ENCODE assay signal across 8 cellular contexts in genomic region chr2:239400907-239401449, GRCh38. TPM values are rescaled to one million over a fixed set of nuclear protein-coding genes. Genes with fewer than 3 reads are reported as not detected.
DNase-seq lines count a peak whose midpoint lies in the region; ATAC-seq, FAIRE-seq and TF ChIP-seq lines count a peak whose summit lies in the region.

Gene HDAC4 (minus strand): TSS chr2:239401020. CDS start chr2:239352699, 48,321 bp downstream.

- no peaks in the 10 kb centered on the region for H3K36me3 ChIP-seq in CD8-positive, alpha-beta T cell (ENCODE audit: insufficient read depth, low read length)
- H3K36me3 ChIP-seq in effector memory CD4-positive, alpha-beta T cell (ENCODE audit: control insufficient read depth, insufficient read depth, low read length): no peaks in the 10 kb centered on the region
- no peaks in the 10 kb centered on the region for H3K36me3 ChIP-seq in lung (ENCODE audit: control insufficient read depth in 2 of 2, insufficient read depth in 2 of 2, low read length in 2 of 2)

- intact Hi-C loops in CD8-positive, alpha-beta T cell (cut with DNase I, micrococcal nuclease): loop anchor here (1.0 to 10.0 kb wide), 10 partner anchors 20 to 1164 kb away; partner anchors contain the start of genes NDUFA10 (in 2 of the 2), COPS9 (in 1 of the 2), DUSP28 (in 1 of the 2) and RNPEPL1 (in 1 of the 2)

- H3K9me3 ChIP-seq in CD8-positive, alpha-beta T cell (ENCODE audit: low read length): no peaks in the 10 kb centered on the region
- no peaks in the 10 kb centered on the region for H3K9me3 ChIP-seq in effector memory CD4-positive, alpha-beta T cell (ENCODE audit: control insufficient read depth, low read length)
- H3K9me3 ChIP-seq in lung (ENCODE audit: control insufficient read depth in 2 of 2, insufficient read depth in 1 of 2, low read length in 1 of 2): no peaks in the 10 kb centered on the region

- POLR2A ChIA-PET in CD8-positive, alpha-beta T cell (lab: Charles Lee): interaction anchor here (0.6 to 1.9 kb wide), 11 partner anchors 18 to 1219 kb away, joined by 3 to 13 read pairs (median 3); no protein-coding TSS in a partner anchor

- H3K27me3 Mint-ChIP-seq in CD8-positive, alpha-beta T cell (ENCODE audit: low read depth): no peaks in the 10 kb centered on the region

- no peaks in the 10 kb centered on the region for H3K9me3 Mint-ChIP-seq in CD8-positive, alpha-beta T cell

- H3K4me1 Mint-ChIP-seq in CD8-positive, alpha-beta T cell (ENCODE audit: low read depth): peaks cover 43% of the 10 kb centered on the region

- peak within 1 kb of the TSS; percentile 93 for H3K4me3 Mint-ChIP-seq in CD8-positive, alpha-beta T cell

- H3K27me3 ChIP-seq in CD8-positive, alpha-beta T cell (ENCODE audit: insufficient read depth, low read length): no peaks in the 10 kb centered on the region
- H3K27me3 ChIP-seq in effector memory CD4-positive, alpha-beta T cell (replicated peaks; ENCODE audit: control insufficient read depth, insufficient read depth, low read length, poor library complexity, severe bottlenecking): no peaks in the 10 kb centered on the region
- no peaks in the 10 kb centered on the region for H3K27me3 ChIP-seq in lung (ENCODE audit: control insufficient read depth, insufficient read depth)

- peak within 1 kb of the TSS; percentile 95 for H3K4me3 ChIP-seq in CD8-positive, alpha-beta T cell (ENCODE audit: low read depth, low read length)
- peak within 1 kb of the TSS; percentile 70 for H3K4me3 ChIP-seq in effector memory CD4-positive, alpha-beta T cell (ENCODE audit: insufficient read depth, low read depth, low read length, poor library complexity, severe bottlenecking)
- peak within 1 kb of the TSS; percentile 87 for H3K4me3 ChIP-seq in lung

- CTCF ChIA-PET in CD8-positive, alpha-beta T cell (lab: Charles Lee): interaction anchor here (1.7 kb wide), 1 partner anchor 134 kb away, joined by 8 read pairs; no protein-coding TSS in a partner anchor

- 0% methylated on average over 43 to 55 of the region's 55 CpGs for WGBS in lung, 2 donors

- peak; percentile 88 for ATAC-seq in CD8-positive, alpha-beta T cell
- peak; percentile 90 for ATAC-seq in GM21381 (IDR thresholded peaks at IDR 0.05; ENCODE audit: unreplicated experiment)
- ATAC-seq in lung (ENCODE audit: insufficient read depth, low FRiP score): peak; percentile 95

- DNase-seq in CD8-positive, alpha-beta T cell: peak; percentile 99 to 100 (median 99)
- DNase-seq in HTR-8/SVneo (ENCODE audit: insufficient read length, low spot score): peak; percentile 98
- DNase-seq in NOMO-1 treated with DMSO at 0.1 percent for 48 hours (lab: John Stamatoyannopoulos, UW; ENCODE audit: unreplicated experiment): peak; percentile 96
- peak; percentile 97 to 99 for DNase-seq in activated CD8-positive, alpha-beta memory T cell treated with anti-CD3 and anti-CD28 coated beads for 4 hours (ENCODE audit: low read depth in 2 of 2)
- DNase-seq in effector memory CD4-positive, alpha-beta T cell: peak; percentile 99 to 100 (median 99)
- peak; percentile 99 for DNase-seq in lung (ENCODE audit: low spot score)
- peak; percentile 97 to 99 (median 97) for DNase-seq in stimulated activated CD4-positive, alpha-beta T cell treated with anti-CD3 and anti-CD28 coated beads, TNF-alpha, amount 100 ng/mL, for 24 hours (ENCODE audit: low read depth in 3 of 3)

- H3K4me1 ChIP-seq in CD8-positive, alpha-beta T cell (ENCODE audit: insufficient read depth, low read length): peaks cover 18% of the 10 kb centered on the region
- peaks cover 9% of the 10 kb centered on the region for H3K4me1 ChIP-seq in effector memory CD4-positive, alpha-beta T cell (ENCODE audit: control insufficient read depth, insufficient read depth, low read length, poor library complexity, severe bottlenecking)
- peaks cover 0 to 11% of the 10 kb centered on the region in 2 donors for H3K4me1 ChIP-seq in lung (ENCODE audit: control insufficient read depth in 2 of 2, insufficient read depth in 2 of 2, low read length in 2 of 2)

- peak within 1 kb of the TSS; percentile 98 for H3K27ac Mint-ChIP-seq in CD8-positive, alpha-beta T cell

- TF ChIP-seq CTCF in CD8-positive, alpha-beta T cell (IDR thresholded peaks at IDR 0.05): no peak
- no peak for TF ChIP-seq CTCF in lung (IDR thresholded peaks at IDR 0.05; ENCODE audit: control extremely low read depth, extremely low read depth)

- peaks cover 2% of the 10 kb centered on the region for H3K36me3 Mint-ChIP-seq in CD8-positive, alpha-beta T cell

- peak within 1 kb of the TSS; percentile 99 for H3K27ac ChIP-seq in CD8-positive, alpha-beta T cell (ENCODE audit: low read depth, low read length)
- peak within 1 kb of the TSS; percentile 100 for H3K27ac ChIP-seq in effector memory CD4-positive, alpha-beta T cell (ENCODE audit: insufficient read depth, low read length, poor library complexity, severe bottlenecking)
- H3K27ac ChIP-seq in lung (ENCODE audit: low read depth in 1 of 2, low read length in 1 of 2): peak within 1 kb of the TSS; percentile 100

- no peak for FAIRE-seq in HTR-8/SVneo (lab: Jason Lieb, UNC)

RNA-seq across cellular contexts. Expression of gene HDAC4, which starts in this region (rescaled TPM):
- 10 to 100 TPM; 28.3 to 35.7 TPM for total RNA-seq in CD8-positive, alpha-beta T cell
- total RNA-seq in lung: 10 to 100 TPM; 29.2 to 47.7 TPM
- polyA plus RNA-seq in lung: 10 to 100 TPM in 1 of 2 donors, 1 to 10 TPM in 1; 6.9 to 12.1 TPM

Comparison
In these comparisons a context has a peak if more than half of its experiments do, and no peak if none do; other contexts are left out.
1. Peak in every context shown above with its lines: DNase-seq, ATAC-seq, H3K4me3 ChIP-seq and H3K27ac ChIP-seq.